25 cellular contexts compared by ENCODE assay signal in genomic region chr17:70324031-70324430, GRCh38.
"Had no signal": no experiment of that assay in that cellular context is flagged by ENCODE, and none has a peak within 500 bp of the region (broad histone marks: within the 10 kb centered on the region; RNA-seq: fewer than 3 reads in every experiment).

No MANE protein-coding gene starts in this region.

- ATAC-seq: naive thymus-derived CD8-positive, alpha-beta T cell; natural killer cell treated with Interleukin-12 subunit alpha and Interleukin-12 subunit beta and Interleukin-15 and Interleukin-18, amount 100 ng/mL, for 72 hours; pancreas; psoas muscle; right cardiac atrium; right lobe of liver; stimulated activated effector memory CD8-positive, alpha-beta T cell treated with anti-CD3 and anti-CD28 coated beads, Interleukin-12 subunit alpha, Interleukin-12 subunit beta, amount 100 ng/mL, for 72 hours; stimulated activated naive B cell treated with anti-CD40 and anti-IgM and Interleukin-4, amounts not matched to agents 10 μg/mL and 1 μg/mL and 100 μg/mL, for 72 hours had no signal

- H3K27ac ChIP-seq: neutrophil, pancreas, psoas muscle, right lobe of liver, sigmoid colon, stomach, thoracic aorta, thyroid gland, tibial nerve, upper lobe of right lung, uterus had no signal

- H3K4me1 ChIP-seq: pancreas, psoas muscle, right lobe of liver, tibial nerve, upper lobe of right lung, uterus had no signal

- H3K36me3 ChIP-seq: neutrophil, pancreas, right lobe of liver, sigmoid colon, stomach, thoracic aorta, thyroid gland, tibial nerve, upper lobe of right lung, uterus had no signal

- H3K27me3 ChIP-seq: neutrophil, pancreas, right lobe of liver, sigmoid colon, stomach, thyroid gland, tibial nerve, upper lobe of right lung had no signal

- H3K9me3 ChIP-seq: neutrophil, pancreas, psoas muscle, right lobe of liver, sigmoid colon, stomach, thoracic aorta, thyroid gland, tibial nerve, upper lobe of right lung, uterus had no signal

- DNase-seq: naive thymus-derived CD8-positive, alpha-beta T cell; nephron progenitor cell; nucleus accumbens; pancreas; posterior cingulate gyrus; psoas muscle; right cardiac atrium; right lobe of liver; sigmoid colon; small intestine; stimulated activated CD4-positive, alpha-beta T cell treated with anti-CD3 and anti-CD28 coated beads, Interleukin-15, amount 100 ng/mL, for 24 hours; stimulated activated CD4-positive, alpha-beta T cell treated with anti-CD3 and anti-CD28 coated beads, Interleukin-2, amount 100 ng/mL, for 24 hours; stimulated activated CD4-positive, alpha-beta T cell treated with anti-CD3 and anti-CD28 coated beads, Interleukin-2, amount 100 ng/mL, for 48 hours; stimulated activated CD4-positive, alpha-beta T cell treated with anti-CD3 and anti-CD28 coated beads, Interleukin-4, amount 100 ng/mL, for 24 hours; stimulated activated naive B cell treated with anti-CD40 and anti-IgM and Interleukin-4, amounts not matched to agents 10 μg/mL and 1 μg/mL and 100 μg/mL, for 72 hours; stimulated activated naive CD4-positive, alpha-beta T cell treated with Interleukin-2 at 50 U/mL for 16 hours; stomach; thyroid gland; upper lobe of right lung; uterus had no signal

- H3K4me3 ChIP-seq: pancreas, psoas muscle, right lobe of liver, sigmoid colon, stomach, thoracic aorta, thyroid gland, tibial nerve, upper lobe of right lung, uterus had no signal
